19 cellular contexts compared by ENCODE assay signal in the genomic region with DNA sequence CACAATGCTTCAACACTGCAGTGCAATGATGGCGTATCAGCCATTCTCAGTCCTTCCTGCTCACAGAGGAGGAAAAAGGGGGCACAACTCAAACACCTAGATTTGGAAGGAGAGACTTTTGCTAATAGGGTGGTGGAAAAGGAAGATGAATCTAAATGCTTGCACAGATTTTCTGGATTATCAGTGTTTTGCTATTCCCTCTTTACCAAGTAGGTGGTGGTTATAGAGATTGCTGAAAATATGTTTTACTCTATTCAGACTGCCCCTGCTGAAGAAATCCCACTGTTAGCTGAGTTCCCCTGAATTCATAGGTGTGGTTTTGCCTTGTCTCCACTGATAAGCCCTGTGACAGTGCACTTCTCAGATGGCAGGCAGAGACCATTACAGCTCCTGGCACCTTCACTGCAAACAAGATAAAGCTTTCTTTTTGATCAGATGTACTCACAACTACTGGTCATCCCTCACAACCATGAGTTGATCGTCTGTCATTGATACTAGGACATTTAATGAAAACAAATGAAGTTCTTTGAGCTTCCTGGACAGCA.
"Had no signal": no experiment of that assay in that cellular context is flagged by ENCODE, and none has a peak within 500 bp of the region (broad histone marks: within the 10 kb centered on the region; RNA-seq: fewer than 3 reads in every experiment).

No MANE protein-coding gene starts in this region.

- H3K27me3 ChIP-seq: esophagus squamous epithelium, gastroesophageal sphincter, right lobe of liver, tibial artery, upper lobe of right lung, vagina had no signal

- H3K9me3 ChIP-seq: esophagus squamous epithelium, psoas muscle, right lobe of liver, upper lobe of right lung, vagina had no signal

- DNase-seq: effector memory CD4-positive, alpha-beta T cell; esophagus squamous epithelium; foreskin fibroblast; glutamatergic neuron; hippocampal formation; kidney glomerular epithelial cell; naive thymus-derived CD4-positive, alpha-beta T cell; nephron progenitor cell; psoas muscle; retina; right lobe of liver; stimulated activated CD4-positive, alpha-beta T cell treated with anti-CD3 and anti-CD28 coated beads, Interleukin-15, amount 100 ng/mL, for 24 hours; stimulated activated CD4-positive, alpha-beta T cell treated with anti-CD3 and anti-CD28 coated beads, Interleukin-1b, Interleukin-23, amount 100 ng/mL, for 48 hours; stimulated activated CD4-positive, alpha-beta T cell treated with anti-CD3 and anti-CD28 coated beads, Interleukin-4, amount 100 ng/mL, for 24 hours; tibial artery; upper lobe of right lung had no signal

- H3K27ac ChIP-seq: epithelial cell of prostate, esophagus squamous epithelium, gastroesophageal sphincter, psoas muscle, right lobe of liver, tibial artery, upper lobe of right lung, vagina had no signal

- H3K4me1 ChIP-seq: esophagus squamous epithelium, gastroesophageal sphincter, psoas muscle, right lobe of liver, tibial artery, vagina had no signal

- H3K36me3 ChIP-seq: esophagus squamous epithelium, gastroesophageal sphincter, right lobe of liver, tibial artery, upper lobe of right lung, vagina had no signal

- H3K4me3 ChIP-seq: esophagus squamous epithelium, gastroesophageal sphincter, psoas muscle, right lobe of liver, tibial artery, upper lobe of right lung, vagina had no signal
